In the genomic region with DNA sequence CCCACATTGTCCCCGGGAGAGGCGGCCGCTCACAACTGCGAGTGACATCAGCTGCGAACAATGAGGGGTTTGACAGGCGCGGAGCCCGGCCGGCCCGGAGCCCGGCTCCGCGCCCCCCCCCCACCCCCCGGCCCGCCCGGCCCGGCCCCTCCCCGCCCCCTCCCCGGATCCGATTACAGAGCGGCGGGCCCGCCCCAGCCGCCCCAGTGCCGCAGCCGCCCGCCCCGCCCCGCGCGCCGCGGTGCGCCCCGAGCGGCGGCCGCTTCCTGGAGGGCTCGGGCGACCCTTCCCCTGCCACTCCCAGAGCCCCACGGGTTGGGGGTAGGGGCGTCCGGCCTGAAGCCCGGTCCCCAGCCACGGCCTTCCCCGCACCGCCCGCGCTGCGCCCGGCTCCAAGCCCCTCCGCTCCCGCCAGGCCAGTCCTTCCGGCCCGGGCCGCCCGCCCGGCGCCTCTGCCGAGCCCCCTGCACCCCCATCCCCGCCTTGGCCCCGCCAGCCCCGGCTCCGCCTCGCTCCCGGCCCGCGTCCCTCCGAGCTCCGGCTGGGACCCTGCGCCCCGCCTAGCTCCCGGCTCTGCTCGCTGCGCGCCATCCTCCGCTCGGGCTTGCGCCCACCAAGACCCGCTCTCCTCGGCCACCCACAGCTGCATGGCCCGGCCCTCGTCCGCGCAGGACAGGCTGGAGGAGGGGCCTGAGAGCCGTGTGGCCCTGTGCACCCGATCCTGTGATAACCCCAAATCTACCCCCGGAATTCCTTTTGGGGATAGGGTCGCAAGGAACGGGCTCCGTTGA, we compare ENCODE assay signal across 8 cellular contexts. TPM values are rescaled to one million over a fixed set of nuclear protein-coding genes. Genes with fewer than 3 reads are reported as not detected.
DNase-seq lines count a peak whose midpoint lies in the region; ATAC-seq and TF ChIP-seq lines count a peak whose summit lies in the region.

A gene (minus strand): TSS at position 71 of the 791 bp plus-strand sequence. CDS start 6,214 bp downstream, outside the sequence.

- H3K27me3 ChIP-seq in left lung: peaks cover 0 to 28% of the 10 kb centered on the region in 2 donors

- peaks cover 6% of the 10 kb centered on the region for H3K36me3 Mint-ChIP-seq in stimulated activated effector memory CD8-positive, alpha-beta T cell treated with anti-CD3 and anti-CD28 coated beads, Interleukin-12 subunit alpha, Interleukin-12 subunit beta, amount 100 ng/mL, for 72 hours

- peak; percentile 13 to 38 for DNase-seq in SHP77 (lab: John Stamatoyannopoulos, UW)
- DNase-seq in SHP77 treated with DMSO at 0.1 percent for 48 hours (lab: John Stamatoyannopoulos, UW): no peak
- DNase-seq in T-helper 22 cell (ENCODE audit: low read depth): peak; percentile 30
- DNase-seq in dermis microvascular lymphatic vessel endothelial cell (ENCODE audit: low read depth in 2 of 2): peak in 1 of 2 donors; percentile 65
- DNase-seq in left lung: peak; percentile 60 to 88
- peak in 1 of 2 donors; percentile 70 for DNase-seq in stimulated activated effector memory CD8-positive, alpha-beta T cell treated with anti-CD3 and anti-CD28 coated beads, Interleukin-12 subunit alpha, Interleukin-12 subunit beta, amount 100 ng/mL, for 72 hours (ENCODE audit: low spot score in 2 of 2)
- DNase-seq in NCI-H774 (lab: John Stamatoyannopoulos, UW): no peak

- no peaks in the 10 kb centered on the region for H3K9me3 ChIP-seq in left lung

- H3K4me3 ChIP-seq in left lung: peak within 1 kb of the TSS; percentile 53 to 64

- peak within 1 kb of the TSS; percentile 82 to 85 for H3K27ac ChIP-seq in left lung

- ATAC-seq in HG03439 (IDR thresholded peaks at IDR 0.05; ENCODE audit: unreplicated experiment): peak; percentile 49
- peak; percentile 75 for ATAC-seq in left lung
- peak; percentile 66 for ATAC-seq in stimulated activated effector memory CD8-positive, alpha-beta T cell treated with anti-CD3 and anti-CD28 coated beads, Interleukin-12 subunit alpha, Interleukin-12 subunit beta, amount 100 ng/mL, for 72 hours

- intact Hi-C loops in left lung (cut with DNase I): no loop called here

- H3K4me3 Mint-ChIP-seq in stimulated activated effector memory CD8-positive, alpha-beta T cell treated with anti-CD3 and anti-CD28 coated beads, Interleukin-12 subunit alpha, Interleukin-12 subunit beta, amount 100 ng/mL, for 72 hours: peak within 1 kb of the TSS; percentile 77

- no peaks in the 10 kb centered on the region for H3K36me3 ChIP-seq in left lung

- H3K27ac Mint-ChIP-seq in stimulated activated effector memory CD8-positive, alpha-beta T cell treated with anti-CD3 and anti-CD28 coated beads, Interleukin-12 subunit alpha, Interleukin-12 subunit beta, amount 100 ng/mL, for 72 hours: peak within 1 kb of the TSS; percentile 80

- peaks cover 6 to 28% of the 10 kb centered on the region in 2 donors for H3K4me1 ChIP-seq in left lung

- peaks cover 41% of the 10 kb centered on the region for H3K4me1 Mint-ChIP-seq in stimulated activated effector memory CD8-positive, alpha-beta T cell treated with anti-CD3 and anti-CD28 coated beads, Interleukin-12 subunit alpha, Interleukin-12 subunit beta, amount 100 ng/mL, for 72 hours

- no peak for TF ChIP-seq CTCF in left lung (IDR thresholded peaks at IDR 0.05)

- no peaks in the 10 kb centered on the region for H3K9me3 Mint-ChIP-seq in stimulated activated effector memory CD8-positive, alpha-beta T cell treated with anti-CD3 and anti-CD28 coated beads, Interleukin-12 subunit alpha, Interleukin-12 subunit beta, amount 100 ng/mL, for 72 hours

RNA-seq across cellular contexts. Expression of the gene that starts here (rescaled TPM):
- total RNA-seq in dermis microvascular lymphatic vessel endothelial cell (16.7 and 18.1 TPM in 2 replicates), left lung (10 to 100 TPM; 29.7 to 43.1 TPM)

Comparison
In these comparisons a context has a peak if more than half of its experiments do, and no peak if none do; other contexts are left out.
1. DNase-seq: peak in SHP77 (2 of 2), T-helper 22 cell (single experiment) and left lung (2 of 2); none in SHP77 treated with DMSO at 0.1 percent for 48 hours (single experiment) and NCI-H774 (single experiment).
2. Peak in every context shown above with its lines, with median percentiles within 50 percentile points of each other: ATAC-seq.